ENCODE assay signal across 11 cellular contexts in the genomic region with DNA sequence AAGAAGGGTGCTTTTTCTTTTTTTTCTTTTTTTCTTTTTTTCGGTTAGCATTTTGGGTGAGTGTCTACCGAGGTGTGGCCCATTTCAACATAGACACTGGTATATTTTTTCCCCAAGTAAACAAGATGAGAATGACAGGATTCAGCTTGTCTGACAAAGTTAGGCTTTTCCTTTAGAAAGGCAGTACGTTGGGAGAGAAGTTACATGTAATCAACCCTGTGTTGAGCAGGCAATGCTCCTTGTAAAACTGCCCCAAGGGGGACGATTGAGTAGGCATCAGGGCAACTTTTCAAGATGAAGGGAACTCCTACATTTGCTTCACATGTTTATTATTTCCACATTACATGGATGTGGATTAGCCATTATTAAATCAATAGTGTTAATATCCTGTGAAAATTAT. TPM values are rescaled to one million over a fixed set of nuclear protein-coding genes. Genes with fewer than 3 reads are reported as not detected.
DNase-seq lines count a peak whose midpoint lies in the region; ATAC-seq and TF ChIP-seq lines count a peak whose summit lies in the region.
"Had no signal": no experiment of that assay in that cellular context is flagged by ENCODE, and none has a peak within 500 bp of the region (broad histone marks: within the 10 kb centered on the region; RNA-seq: fewer than 3 reads in every experiment).

No MANE protein-coding gene starts in this region.

- H3K4me3 ChIP-seq in Caco-2 (ENCODE audit: low read depth, low read length) (no peak overlapping the region), skeletal muscle cell (ENCODE audit: low read depth, low read length) (peak overlapping the region; percentile 65), MM.1S (ENCODE audit: low read length) (no peak overlapping the region)

- no peak for TF ChIP-seq CTCF in Caco-2 (IDR thresholded peaks at IDR 0.05; ENCODE audit: insufficient read depth in 1 of 2, low read depth in 1 of 2, low read length in 1 of 2, severe bottlenecking in 1 of 2, unreplicated experiment in 1 of 2)
- no peak for TF ChIP-seq CTCF in MM.1S (IDR thresholded peaks at IDR 0.05; ENCODE audit: low read length)

- H2AFZ ChIP-seq in MM.1S (ENCODE audit: low read length): no peak overlapping the region

- CTCF ChIA-PET in Caco-2 (lab: Charles Lee): interaction anchor here (1.2 kb wide), 1 partner anchor 100 kb away, joined by 4 read pairs; no protein-coding TSS in a partner anchor
- CTCF ChIA-PET in activated CD4-positive, alpha-beta memory T cell treated with anti-CD3 and anti-CD28 coated beads for 36 hours (lab: Charles Lee): interaction anchor here (2.1 to 4.1 kb wide), 2 partner anchors 12 to 14 kb away, joined by 9 to 39 read pairs; no protein-coding TSS in a partner anchor

- peak overlapping the region; percentile 28 for H3K27ac Mint-ChIP-seq in Caco-2 (ENCODE audit: unreplicated experiment)
- no peak overlapping the region for H3K27ac Mint-ChIP-seq in activated CD4-positive, alpha-beta memory T cell treated with anti-CD3 and anti-CD28 coated beads for 36 hours

- peaks cover 43% of the 10 kb centered on the region for H3K4me1 ChIP-seq in Caco-2
- H3K4me1 ChIP-seq in MM.1S (ENCODE audit: low read length): peaks cover 12% of the 10 kb centered on the region

- peaks cover 5% of the 10 kb centered on the region for H3K36me3 Mint-ChIP-seq in Caco-2 (ENCODE audit: insufficient read depth, unreplicated experiment)
- H3K36me3 Mint-ChIP-seq in activated CD4-positive, alpha-beta memory T cell treated with anti-CD3 and anti-CD28 coated beads for 36 hours: no peaks in the 10 kb centered on the region

- no peaks in the 10 kb centered on the region for H3K9me3 ChIP-seq in Caco-2
- H3K9me3 ChIP-seq in MM.1S (replicated peaks; ENCODE audit: insufficient read depth, low read length): no peaks in the 10 kb centered on the region

- H3K36me3 ChIP-seq in Caco-2 (ENCODE audit: control insufficient read depth, insufficient read depth, low read length): no peaks in the 10 kb centered on the region
- H3K36me3 ChIP-seq in MM.1S (replicated peaks; ENCODE audit: insufficient read depth, low read length): no peaks in the 10 kb centered on the region

- H3K9me2 ChIP-seq in MM.1S (replicated peaks; ENCODE audit: insufficient read depth, low read length): no peaks in the 10 kb centered on the region

- DNase-seq in Caco-2: no peak
- DNase-seq in activated CD4-positive, alpha-beta memory T cell treated with anti-CD3 and anti-CD28 coated beads for 36 hours: no peak
- DNase-seq in fibroblast of peridontal ligament (ENCODE audit: extremely low read depth): peak; percentile 48
- no peak for DNase-seq in skeletal muscle cell (ENCODE audit: low read depth)
- DNase-seq in MM.1S: no peak
- no peak for DNase-seq in NCI-H446 (lab: John Stamatoyannopoulos, UW)
- DNase-seq: activated CD4-positive, alpha-beta T cell treated with anti-CD3 and anti-CD28 coated beads, Interleukin-2, amount 50 U/mL, for 1 hour; central memory CD4-positive, alpha-beta T cell; DMS 273 treated with DMSO at 0.1 percent for 48 hours had no signal

- no peaks in the 10 kb centered on the region for H3F3A ChIP-seq in MM.1S (ENCODE audit: insufficient read depth, low read length)

- no peak overlapping the region for H3K4me3 Mint-ChIP-seq in Caco-2 (ENCODE audit: unreplicated experiment)
- H3K4me3 Mint-ChIP-seq in activated CD4-positive, alpha-beta memory T cell treated with anti-CD3 and anti-CD28 coated beads for 36 hours: peak overlapping the region; percentile 83

- POLR2A ChIA-PET in Caco-2 (lab: Charles Lee): no interaction called here
- POLR2A ChIA-PET in activated CD4-positive, alpha-beta memory T cell treated with anti-CD3 and anti-CD28 coated beads for 36 hours (lab: Charles Lee): interaction anchor here (2.6 kb wide), 1 partner anchor 12 kb away, joined by 11 read pairs; no protein-coding TSS in a partner anchor

- peaks cover 38% of the 10 kb centered on the region for H3K4me1 Mint-ChIP-seq in Caco-2 (ENCODE audit: low read depth, unreplicated experiment)
- H3K4me1 Mint-ChIP-seq in activated CD4-positive, alpha-beta memory T cell treated with anti-CD3 and anti-CD28 coated beads for 36 hours (ENCODE audit: low read depth): peaks cover 29% of the 10 kb centered on the region

- no peaks in the 10 kb centered on the region for H4K20me1 ChIP-seq in MM.1S (ENCODE audit: insufficient read depth, low read length)

- H3K9ac ChIP-seq in MM.1S (ENCODE audit: low read length): no peak overlapping the region

- intact Hi-C loops in Caco-2 (cut with micrococcal nuclease; ENCODE audit: unreplicated experiment): no loop called here
- intact Hi-C loops in activated CD4-positive, alpha-beta memory T cell treated with anti-CD3 and anti-CD28 coated beads for 36 hours (cut with micrococcal nuclease): loop anchor here (5.0 kb wide), 2 partner anchors 196 to 1169 kb away; a partner anchor contains a TSS

- H3K27me3 ChIP-seq in Caco-2 (replicated peaks; ENCODE audit: control insufficient read depth, insufficient read depth, low read length): no peaks in the 10 kb centered on the region
- no peaks in the 10 kb centered on the region for H3K27me3 ChIP-seq in MM.1S (replicated peaks; ENCODE audit: insufficient read depth, low read length)

- ATAC-seq in HG02588 (IDR thresholded peaks at IDR 0.05; ENCODE audit: unreplicated experiment) (no peak), GM21723 (IDR thresholded peaks at IDR 0.05; ENCODE audit: unreplicated experiment) (no peak)

- no peak overlapping the region for H3K4me2 ChIP-seq in MM.1S (ENCODE audit: low read depth, low read length)

- no peaks in the 10 kb centered on the region for H3K27me3 Mint-ChIP-seq in Caco-2 (ENCODE audit: insufficient read depth, unreplicated experiment)
- H3K27me3 Mint-ChIP-seq in activated CD4-positive, alpha-beta memory T cell treated with anti-CD3 and anti-CD28 coated beads for 36 hours: peaks cover 4% of the 10 kb centered on the region

- H3K79me2 ChIP-seq in MM.1S (ENCODE audit: low read length): no peaks in the 10 kb centered on the region

- no peaks in the 10 kb centered on the region for H3K9me3 Mint-ChIP-seq in Caco-2 (ENCODE audit: unreplicated experiment)
- H3K9me3 Mint-ChIP-seq in activated CD4-positive, alpha-beta memory T cell treated with anti-CD3 and anti-CD28 coated beads for 36 hours: no peaks in the 10 kb centered on the region

- no TSS peak for BruUV-seq in Caco-2 (replicated peaks; lab: Mats Ljungman, UMichigan)

- H3K27ac ChIP-seq in MM.1S (ENCODE audit: low read length): no peak overlapping the region

RNA-seq across cellular contexts. Expression of a gene that starts 1.7 kb away (rescaled TPM):
- 6.6 and 10.2 TPM in 2 replicates for total RNA-seq in Caco-2 (2022)
- total RNA-seq in activated CD4-positive, alpha-beta memory T cell treated with anti-CD3 and anti-CD28 coated beads for 36 hours: 10 to 100 TPM; 54.4 to 57.3 TPM
